ENCODE assay signal across 24 cellular contexts in the genomic region with DNA sequence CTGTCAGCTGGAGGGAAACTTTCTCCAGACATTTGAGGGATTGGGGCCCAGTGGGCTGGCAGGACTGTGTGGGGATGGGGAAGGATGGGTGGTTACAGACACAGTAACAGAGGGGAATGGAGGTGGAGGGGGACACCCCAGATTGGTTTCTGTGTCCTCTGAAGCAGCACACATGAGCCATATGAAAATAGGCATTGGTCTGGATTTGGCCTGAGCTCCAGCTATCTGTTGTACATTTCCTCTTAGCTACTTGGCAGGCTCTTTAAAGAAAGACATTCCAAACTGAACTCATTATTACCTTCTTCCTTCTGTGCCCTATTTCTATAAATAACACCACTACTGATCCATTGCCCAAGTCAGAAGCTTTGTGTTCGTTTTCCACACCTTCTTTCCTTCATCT.
DNase-seq lines count a peak whose midpoint lies in the region; ATAC-seq, FAIRE-seq and TF ChIP-seq lines count a peak whose summit lies in the region.
"Had no signal": no experiment of that assay in that cellular context is flagged by ENCODE, and none has a peak within 500 bp of the region (broad histone marks: within the 10 kb centered on the region; RNA-seq: fewer than 3 reads in every experiment).

No MANE protein-coding gene starts in this region.

- no peaks in the 10 kb centered on the region for H3K36me3 ChIP-seq in endothelial cell of umbilical vein (ENCODE audit: control insufficient read depth in 2 of 2, extremely low read depth in 1 of 2, insufficient read depth in 2 of 2, low read length in 2 of 2)
- H3K36me3 ChIP-seq in uterus = no peaks in the 10 kb centered on the region

- TF ChIP-seq POLR2A in endothelial cell of umbilical vein (IDR thresholded peaks at IDR 0.05; ENCODE audit: low read depth, low read length) (no peak), uterus (IDR thresholded peaks at IDR 0.05) (no peak)

- no peak for TF ChIP-seq CTCF in endothelial cell of umbilical vein (IDR thresholded peaks at IDR 0.05; ENCODE audit: extremely low read depth in 1 of 2, insufficient read depth in 1 of 2, low read depth in 1 of 2, low read length in 2 of 2)
- no peak for TF ChIP-seq CTCF in mesothelial cell of epicardium (IDR thresholded peaks at IDR 0.05; ENCODE audit: unreplicated experiment)
- no peak for TF ChIP-seq CTCF in uterus (IDR thresholded peaks at IDR 0.05)

- no peak overlapping the region for H3K27ac ChIP-seq in right cardiac atrium (ENCODE audit: low read length)
- H3K27ac ChIP-seq in endothelial cell of umbilical vein (ENCODE audit: insufficient read depth, low read depth, low read length) = no peak overlapping the region
- no peak overlapping the region for H3K27ac ChIP-seq in uterus
- H3K27ac ChIP-seq: PC-9 had no signal

- H3K27me3 Mint-ChIP-seq in mesothelial cell of epicardium (ENCODE audit: low read depth) = no peaks in the 10 kb centered on the region
- H3K27me3 Mint-ChIP-seq: B cell had no signal

- peaks cover 32% of the 10 kb centered on the region for H3K4me1 Mint-ChIP-seq in mesothelial cell of epicardium
- H3K4me1 Mint-ChIP-seq: B cell had no signal

- FAIRE-seq in endothelial cell of umbilical vein (lab: Jason Lieb, UNC) = peak; percentile 47
- FAIRE-seq: D721Med, H1 had no signal

- intact Hi-C loops in Right ventricle myocardium inferior (cut with DNase I) = no loop called here
- intact Hi-C loops in right cardiac atrium (cut with DNase I) = no loop called here
- intact Hi-C loops in endothelial cell of umbilical vein (cut with micrococcal nuclease) = no loop called here
- intact Hi-C loops in uterus (cut with DNase I; ENCODE audit: low total_unique reads) = no loop called here

- BruUV-seq in endothelial cell of umbilical vein (replicated peaks; lab: Mats Ljungman, UMichigan) = no TSS peak

- DNase-seq in Right ventricle myocardium inferior (ENCODE audit: missing footprints) = no peak
- no peak for DNase-seq in right cardiac atrium
- peak; percentile 40 for DNase-seq in NCI-H446 treated with DMSO at 0.1 percent for 48 hours (lab: John Stamatoyannopoulos, UW)
- peak; percentile 41 for DNase-seq in endothelial cell of umbilical vein (ENCODE audit: low read depth, low spot score)
- DNase-seq in mesothelial cell of epicardium (ENCODE audit: low spot score in 2 of 2, unreplicated experiment in 2 of 2) = no peak
- DNase-seq in activated T-cell treated with anti-CD3 and anti-CD28 coated beads, Interleukin-2, amount 50 U/mL, for 1 hour = no peak
- no peak for DNase-seq in NCI-H1694 treated with DMSO at 0.1 percent for 48 hours (lab: John Stamatoyannopoulos, UW)
- DNase-seq in uterus = no peak
- DNase-seq: DMS53, EL, Karpas-422, NCI-H1048, NCI-H1417 treated with DMSO at 0.1 percent for 48 hours, NCI-H187 treated with DMSO at 0.1 percent for 48 hours, NCI-H2107, NCI-H510A treated with DMSO at 0.1 percent for 48 hours, NCI-H748 treated with DMSO at 0.1 percent for 48 hours, PC-9, RPMI8226, SIG-M5 had no signal

- POLR2A ChIA-PET in endothelial cell of umbilical vein (lab: Charles Lee) = no interaction called here

- H3K27ac Mint-ChIP-seq in mesothelial cell of epicardium = peak overlapping the region; percentile 45
- H3K27ac Mint-ChIP-seq: B cell had no signal

- H3K36me3 Mint-ChIP-seq in mesothelial cell of epicardium = no peaks in the 10 kb centered on the region

- ATAC-seq in Right ventricle myocardium inferior (peak; percentile 52), right cardiac atrium (no peak)
- ATAC-seq: HCT116 had no signal

- no peaks in the 10 kb centered on the region for H4K20me1 ChIP-seq in endothelial cell of umbilical vein (replicated peaks; ENCODE audit: control insufficient read depth, extremely low read depth, insufficient read depth, low read length)

- H3K9me1 ChIP-seq in endothelial cell of umbilical vein (replicated peaks; ENCODE audit: control insufficient read depth, extremely low read depth, insufficient read depth, low read length) = no peaks in the 10 kb centered on the region

- H3K9me3 Mint-ChIP-seq in mesothelial cell of epicardium = peaks cover 10% of the 10 kb centered on the region

- H2AFZ ChIP-seq in endothelial cell of umbilical vein (ENCODE audit: low read depth, low read length) = no peak overlapping the region
- H2AFZ ChIP-seq: PC-9 had no signal

- no peaks in the 10 kb centered on the region for H3K79me2 ChIP-seq in endothelial cell of umbilical vein (ENCODE audit: control insufficient read depth, insufficient read depth, low read length)

- no peaks in the 10 kb centered on the region for H3K9me3 ChIP-seq in right cardiac atrium (ENCODE audit: control insufficient read depth, low read length)
- no peaks in the 10 kb centered on the region for H3K9me3 ChIP-seq in endothelial cell of umbilical vein (replicated peaks; ENCODE audit: control insufficient read depth, insufficient read depth, low read length)
- no peaks in the 10 kb centered on the region for H3K9me3 ChIP-seq in uterus

- H3K4me3 Mint-ChIP-seq in mesothelial cell of epicardium = no peak overlapping the region
- H3K4me3 Mint-ChIP-seq: B cell had no signal

- no peaks in the 10 kb centered on the region for H3K4me1 ChIP-seq in right cardiac atrium (ENCODE audit: control insufficient read depth, insufficient read depth, low read length)
- H3K4me1 ChIP-seq in endothelial cell of umbilical vein (ENCODE audit: control insufficient read depth, extremely low read depth, insufficient read depth, low read length) = peaks cover 4% of the 10 kb centered on the region
- no peaks in the 10 kb centered on the region for H3K4me1 ChIP-seq in uterus

- CTCF ChIA-PET in endothelial cell of umbilical vein (lab: Charles Lee) = no interaction called here

- no peaks in the 10 kb centered on the region for H3K27me3 ChIP-seq in right cardiac atrium (ENCODE audit: control insufficient read depth, insufficient read depth)
- no peaks in the 10 kb centered on the region for H3K27me3 ChIP-seq in endothelial cell of umbilical vein (ENCODE audit: control insufficient read depth in 2 of 2, insufficient read depth in 2 of 2, low read length in 2 of 2)
- no peaks in the 10 kb centered on the region for H3K27me3 ChIP-seq in uterus

- no peak overlapping the region for H3K4me2 ChIP-seq in endothelial cell of umbilical vein (ENCODE audit: insufficient read depth, low read length)
- H3K4me2 ChIP-seq: PC-9 had no signal

- H3K9ac ChIP-seq in endothelial cell of umbilical vein (replicated peaks; ENCODE audit: extremely low read depth, insufficient read depth, low read length) = no peak overlapping the region

- H3K4me3 ChIP-seq in right cardiac atrium (ENCODE audit: low read length) (no peak overlapping the region), endothelial cell of umbilical vein (replicated peaks in 1 of 3; ENCODE audit: insufficient read depth in 1 of 3, low read depth in 1 of 3, low read length in 3 of 3) (no peak overlapping the region), uterus (no peak overlapping the region)
- H3K4me3 ChIP-seq: PC-9 had no signal

- WGBS in right cardiac atrium = 34% methylated on average over 1 of the region's 1 CpG

- dilution Hi-C loops in endothelial cell of umbilical vein (cut with MboI; ENCODE audit: extremely low pct_ligation_motif_present, low sequenced_read_pairs) = no loop called here

TF ChIP-seq in endothelial cell of umbilical vein, 7 proteins besides CTCF, POLR2A, EP300 and RAD21:
- TF ChIP-seq POLR2AphosphoS5 (IDR thresholded peaks at IDR 0.05; ENCODE audit: insufficient read depth, low read depth, low read length) (no peak), EZH2 (IDR thresholded peaks at IDR 0.05; ENCODE audit: borderline replicate concordance, low read depth, low read length, severe bottlenecking) (no peak), FOS (IDR thresholded peaks at IDR 0.05; ENCODE audit: borderline replicate concordance, insufficient read depth, low read length) (no peak), MYC (IDR thresholded peaks at IDR 0.05; ENCODE audit: low read depth, low read length) (no peak), GATA2 (IDR thresholded peaks at IDR 0.05; ENCODE audit: insufficient read depth, insufficient read length, low read depth, low read length) (no peak)
- TF ChIP-seq, protein P1, sequence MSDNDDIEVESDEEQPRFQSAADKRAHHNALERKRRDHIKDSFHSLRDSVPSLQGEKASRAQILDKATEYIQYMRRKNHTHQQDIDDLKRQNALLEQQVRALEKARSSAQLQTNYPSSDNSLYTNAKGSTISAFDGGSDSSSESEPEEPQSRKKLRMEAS (IDR thresholded peaks at IDR 0.05; ENCODE audit: insufficient read depth, insufficient read length) = no peak

Comparison
In these comparisons a context has a peak if more than half of its experiments do, and no peak if none do; other contexts are left out.
1. DNase-seq: peak in NCI-H446 treated with DMSO at 0.1 percent for 48 hours (single experiment) and endothelial cell of umbilical vein (single experiment); none in Right ventricle myocardium inferior (single experiment), right cardiac atrium (0 of 3), mesothelial cell of epicardium (0 of 2), activated T-cell treated with anti-CD3 and anti-CD28 coated beads, Interleukin-2, amount 50 U/mL, for 1 hour (single experiment), NCI-H1694 treated with DMSO at 0.1 percent for 48 hours (single experiment) and uterus (0 of 2).